Comparison of ENCODE assay signal across 8 cellular contexts in the genomic region with DNA sequence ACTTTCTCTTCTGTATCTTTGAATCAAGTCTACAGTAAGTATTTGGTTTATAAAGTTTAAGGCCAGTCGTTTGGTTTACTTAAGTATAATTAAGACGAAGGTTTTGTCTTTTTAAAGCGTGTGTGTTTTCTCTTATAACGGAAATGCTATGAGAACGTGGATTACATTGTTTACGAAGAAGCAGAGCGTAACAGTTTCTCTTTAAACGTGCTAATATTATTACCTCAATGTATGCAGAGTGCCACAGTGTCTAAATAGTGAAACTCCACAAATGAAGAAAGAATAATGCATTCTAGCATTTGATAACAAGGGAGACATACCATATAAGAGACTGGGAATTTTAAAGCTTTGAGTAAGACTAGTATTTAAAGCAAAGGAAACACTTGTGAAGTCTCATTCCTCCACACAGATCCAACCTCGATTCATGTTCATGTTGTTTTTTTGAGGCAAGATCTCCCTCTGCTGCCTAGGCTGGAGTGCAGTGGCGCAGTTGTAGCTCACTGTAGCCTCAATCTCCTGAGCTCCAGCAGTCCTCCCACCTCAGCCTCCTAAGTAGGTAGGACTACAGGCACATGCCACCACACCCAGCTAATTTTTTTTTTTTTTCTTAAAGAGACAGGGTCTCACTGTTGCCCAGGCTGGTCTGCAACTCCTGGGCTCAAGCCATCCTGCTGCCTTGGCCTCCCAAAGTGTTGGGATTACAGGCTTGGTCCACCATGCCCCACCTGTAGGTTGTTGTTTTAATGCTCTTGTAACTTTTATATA. TPM values are rescaled to one million over a fixed set of nuclear protein-coding genes. Genes with fewer than 3 reads are reported as not detected.
DNase-seq lines count a peak whose midpoint lies in the region; ATAC-seq, FAIRE-seq and TF ChIP-seq lines count a peak whose summit lies in the region.

No MANE protein-coding gene starts in this region.

- in situ Hi-C loops in SK-MEL-5 (cut with HindIII; ENCODE audit: low pct_unique_long_range_greater_than_20kb, low sequenced_read_pairs) (no loop called here), K562 (cut with MboI) (no loop called here)

- peaks cover 8 to 13% of the 10 kb centered on the region in 2 experiments; a peak in 4 of 5 replicates for H3K4me1 ChIP-seq in K562 (replicated peaks in 1 of 2; ENCODE audit: control insufficient read depth in 2 of 2, insufficient read depth in 2 of 2, low read length in 2 of 2)
- peaks cover 0 to 12% (median 11%) of the 10 kb centered on the region in 4 donors for H3K4me1 ChIP-seq in liver (ENCODE audit: control insufficient read depth in 4 of 4, insufficient read depth in 4 of 4, low read length in 3 of 4)

- WGBS in K562 (ENCODE audit: insufficient coverage, low coverage, missing lambda C conversion rate): 3% methylated on average over 10 of the region's 10 CpGs
- WGBS in liver: 7% methylated on average over 10 of the region's 10 CpGs

- peak; percentile 14 for DNase-seq in AG09309 (ENCODE audit: low read depth)
- DNase-seq in H4 (ENCODE audit: low spot score): peak; percentile 61
- peak; percentile 70 for DNase-seq in SK-MEL-5 (ENCODE audit: low read depth, low spot score)
- DNase-seq in K562 (ENCODE audit: extremely low read depth in 1 of 4, low spot score in 3 of 4): peak in 1 of 4 experiments; percentile 76
- DNase-seq in stimulated activated naive CD8-positive, alpha-beta T cell treated with anti-CD3 and anti-CD28 coated beads, Interleukin-15, Interleukin-2, amounts not matched to agents 100 U/mL and 50 U/mL, for 24 hours: peak; percentile 22

- POLR2A ChIA-PET in K562 (lab: Yijun Ruan, JAX): interaction anchor here (0.6 to 1.3 kb wide), 7 partner anchors 10 to 1075 kb away, joined by 3 to 5 read pairs (median 3); no protein-coding TSS in a partner anchor

- no peak for TF ChIP-seq EP300 in K562 (IDR thresholded peaks at IDR 0.05; ENCODE audit: low read length)

- H3K27ac ChIP-seq in K562 (ENCODE audit: extremely low read depth, low read depth, low read length) (peak overlapping the region; percentile 47; the same call in 2 of the 3 replicates), liver (ENCODE audit: low read depth in 1 of 2, low read length in 2 of 2) (peak overlapping the region; percentile 91 to 93)

- no peaks in the 10 kb centered on the region for H3K27me3 ChIP-seq in K562 (ENCODE audit: control insufficient read depth in 2 of 2, insufficient read depth in 2 of 2, low read length in 2 of 2)
- H3K27me3 ChIP-seq in liver (ENCODE audit: control insufficient read depth in 4 of 4, insufficient read depth in 4 of 4, low read length in 3 of 4): no peaks in the 10 kb centered on the region

- no peak for TF ChIP-seq POLR2A in K562 (conservative IDR thresholded peaks at IDR 0.05)

- H3K4me2 ChIP-seq in K562 (ENCODE audit: insufficient read depth, low read length): peak overlapping the region; percentile 76

- H2AFZ ChIP-seq in K562 (ENCODE audit: low read depth, low read length): no peak overlapping the region

- peaks cover 5% of the 10 kb centered on the region; the same call in 1 of the 2 replicates for H4K20me1 ChIP-seq in K562 (replicated peaks; ENCODE audit: control insufficient read depth, insufficient read depth, low read length)

- peaks cover 70% of the 10 kb centered on the region for H3K79me2 ChIP-seq in K562 (ENCODE audit: control insufficient read depth, insufficient read depth, low read length)

- peak; percentile 31 for TF ChIP-seq CTCF in AG09309 (IDR thresholded peaks at IDR 0.05; ENCODE audit: control insufficient read depth, insufficient read depth, low read depth, low read length, missing control alignments)
- peak; percentile 52 to 66 (median 62) for TF ChIP-seq CTCF in K562 (IDR thresholded peaks at IDR 0.05 in 2 of 3, conservative IDR thresholded peaks at IDR 0.05 in 1 of 3; ENCODE audit: insufficient read depth in 2 of 3, low read depth in 1 of 3, low read length in 3 of 3)
- TF ChIP-seq CTCF in liver (IDR thresholded peaks at IDR 0.05; ENCODE audit: low read depth, low read length, missing input control): peak; percentile 23

- BruUV-seq in K562 (replicated peaks; lab: Mats Ljungman, UMichigan): TSS peak; percentile 74

- ATAC-seq in K562: peak; percentile 55
- no peak for ATAC-seq in stimulated activated naive CD8-positive, alpha-beta T cell treated with anti-CD3 and anti-CD28 coated beads, Interleukin-15, Interleukin-2, amounts not matched to agents 100 U/mL and 50 U/mL, for 24 hours
- ATAC-seq in HG02973 (IDR thresholded peaks at IDR 0.05; ENCODE audit: unreplicated experiment): no peak
- no peak for ATAC-seq in GM21390 (IDR thresholded peaks at IDR 0.05; ENCODE audit: unreplicated experiment)

- FAIRE-seq in K562 (lab: Jason Lieb, UNC): peak; percentile 84

- TF ChIP-seq RAD21 in K562 (CRISPR knock-in tag; conservative IDR thresholded peaks at IDR 0.05 in 1 of 2, IDR thresholded peaks at IDR 0.05 in 1 of 2) (peak; percentile 71 to 77), liver (IDR thresholded peaks at IDR 0.05) (peak; percentile 61 to 73)

- no peaks in the 10 kb centered on the region for H3K9me3 ChIP-seq in K562 (replicated peaks; ENCODE audit: control insufficient read depth, insufficient read depth, low read depth, low read length)
- no peaks in the 10 kb centered on the region for H3K9me3 ChIP-seq in liver (ENCODE audit: control insufficient read depth in 4 of 4, low read length in 3 of 4)

- intact Hi-C loops in K562 (cut with micrococcal nuclease): loop anchor here (1.0 kb wide), 1 partner anchor 109 kb away; no protein-coding TSS in a partner anchor

- H3K36me3 ChIP-seq in K562 (ENCODE audit: control insufficient read depth, insufficient read depth, low read length) (peaks cover 16% of the 10 kb centered on the region; the same call in 2 of the 3 replicates), liver (ENCODE audit: control insufficient read depth in 4 of 4, insufficient read depth in 3 of 4, low read depth in 1 of 4, low read length in 3 of 4) (peaks cover 0 to 1% (median 0%) of the 10 kb centered on the region in 4 donors)

- H3K4me3 ChIP-seq in AG09309 (ENCODE audit: control insufficient read depth, low read depth, low read length): peak overlapping the region; percentile 94
- peak overlapping the region; percentile 61 for H3K4me3 ChIP-seq in K562
- H3K4me3 ChIP-seq in liver (ENCODE audit: low read depth in 1 of 3, low read length in 3 of 3): peak overlapping the region; percentile 85 to 98 (median 95)

- H3K9ac ChIP-seq in K562 (ENCODE audit: insufficient read depth in 1 of 2, low read depth in 2 of 2, low read length in 2 of 2) (peak overlapping the region in 1 of 2 experiments; percentile 63; a peak in 2 of 4 replicates), liver (ENCODE audit: low read depth in 1 of 2, low read length in 2 of 2) (peak overlapping the region; percentile 85 to 98)

- CTCF ChIA-PET in K562 (lab: Yijun Ruan, JAX; ENCODE audit: low intra/inter-chr PET ratio): no interaction called here

- H3K9me1 ChIP-seq in K562 (ENCODE audit: control insufficient read depth, insufficient read depth, low read length): no peaks in the 10 kb centered on the region

RNA-seq across cellular contexts. Expression of gene USP42, which starts 1.6 kb away (rescaled TPM):
- 11.9 and 14.4 TPM in 2 replicates for total RNA-seq in H4 (2014; rRNA removed; shearing (Covaris generic))
- 6.1 TPM in 2 replicates for total RNA-seq in SK-MEL-5 (2014; rRNA removed; shearing (Covaris generic))
- polyA plus RNA-seq in SK-MEL-5 (2015; cell fraction: cytosol; rRNA removed): 10.0 and 15.2 TPM in 2 replicates
- 18.0 and 19.9 TPM in 2 replicates for polyA plus RNA-seq in SK-MEL-5 (2015; cell fraction: nucleus; rRNA removed)
- 26.4 and 32.0 TPM in 2 replicates for total RNA-seq in K562 (2011; cell fraction: chromatin; rRNA removed; ENCODE audit: low replicate concordance)
- 12.8 and 13.8 TPM in 2 replicates for total RNA-seq in K562 (2011; cell fraction: nucleolus; rRNA removed)
- total RNA-seq in K562 (2011; cell fraction: nucleoplasm; rRNA removed): 19.7 and 25.3 TPM in 2 replicates
- total RNA-seq in K562 (2014; rRNA removed) (5.4 and 8.2 TPM in 2 replicates), K562 (2014; rRNA removed; fragmentation: Illumina TruSeq; extraction: Trizol) (7.4 and 8.2 TPM in 2 replicates), K562 (2015; rRNA removed; fragmentation: Illumina TruSeq; extraction: Trizol) (6.6 and 7.0 TPM in 2 replicates), K562 (2021) (15.3 and 16.1 TPM in 2 replicates), liver (1 to 10 TPM; 2.7 to 4.0 TPM)
- polyA plus RNA-seq in K562 (2011; rRNA removed) (4.8 and 6.3 TPM in 2 replicates), K562 (2014; fragmentation: Illumina TruSeq; extraction: Trizol) (11.2 and 12.7 TPM in 2 replicates), K562 (2014; fragmentation: Nextera tagmentation; extraction: Ambion mirVana) (1 to 10 TPM; 2.1 to 4.1 TPM), K562 (2014; rRNA removed) (6.0 and 7.2 TPM in 2 replicates), liver (1 to 10 TPM; 1.6 to 2.2 TPM)
- polyA plus RNA-seq in K562 (2011; cell fraction: cytosol; rRNA removed): 3.6 and 3.9 TPM in 2 replicates
- polyA plus RNA-seq in K562 (2011; cell fraction: nucleus; rRNA removed): 10.5 and 13.4 TPM in 2 replicates
- 7.5 and 8.2 TPM in 2 replicates for polyA plus RNA-seq in K562 (2012)
- polyA minus RNA-seq in K562 (2011; rRNA and poly(A)+ RNA removed): 7.5 and 9.2 TPM in 2 replicates
- polyA minus RNA-seq in K562 (2011; cell fraction: cytosol; rRNA and poly(A)+ RNA removed): 7.7 and 9.3 TPM in 2 replicates
- polyA minus RNA-seq in K562 (2011; cell fraction: nucleus; rRNA and poly(A)+ RNA removed): 4.6 and 5.9 TPM in 2 replicates

RNA-seq across cellular contexts. Expression of gene EIF2AK1, which starts 47.3 kb away (rescaled TPM):
- total RNA-seq in H4 (2014; rRNA removed; shearing (Covaris generic)): 279 and 301 TPM in 2 replicates
- total RNA-seq in SK-MEL-5 (2014; rRNA removed; shearing (Covaris generic)): 111 and 125 TPM in 2 replicates
- polyA plus RNA-seq in SK-MEL-5 (2015; cell fraction: cytosol; rRNA removed): 317 and 372 TPM in 2 replicates
- 142 and 169 TPM in 2 replicates for polyA plus RNA-seq in SK-MEL-5 (2015; cell fraction: nucleus; rRNA removed)
- total RNA-seq in K562 (2011; cell fraction: chromatin; rRNA removed; ENCODE audit: low replicate concordance): 242 and 302 TPM in 2 replicates
- total RNA-seq in K562 (2011; cell fraction: nucleolus; rRNA removed): 102 and 107 TPM in 2 replicates
- 134 and 136 TPM in 2 replicates for total RNA-seq in K562 (2011; cell fraction: nucleoplasm; rRNA removed)
- 213 and 429 TPM in 2 replicates for total RNA-seq in K562 (2014; rRNA removed)
- 53.4 and 63.1 TPM in 2 replicates for total RNA-seq in K562 (2014; rRNA removed; fragmentation: Illumina TruSeq; extraction: Trizol)
- 39.1 and 42.2 TPM in 2 replicates for total RNA-seq in K562 (2015; rRNA removed; fragmentation: Illumina TruSeq; extraction: Trizol)
- 148 and 160 TPM in 2 replicates for total RNA-seq in K562 (2021)
- polyA plus RNA-seq in K562 (2011; rRNA removed): 145 and 147 TPM in 2 replicates
- 125 and 126 TPM in 2 replicates for polyA plus RNA-seq in K562 (2011; cell fraction: cytosol; rRNA removed)
- 165 and 175 TPM in 2 replicates for polyA plus RNA-seq in K562 (2011; cell fraction: nucleus; rRNA removed)
- polyA plus RNA-seq in K562 (2012): 87.1 and 139 TPM in 2 replicates
- polyA plus RNA-seq in K562 (2014; fragmentation: Illumina TruSeq; extraction: Trizol): 125 and 149 TPM in 2 replicates
- polyA plus RNA-seq in K562 (2014; fragmentation: Nextera tagmentation; extraction: Ambion mirVana): 10 to 100 TPM; 28.8 to 42.3 TPM
- polyA plus RNA-seq in K562 (2014; rRNA removed): 142 and 180 TPM in 2 replicates
- 165 and 204 TPM in 2 replicates for polyA minus RNA-seq in K562 (2011; rRNA and poly(A)+ RNA removed)
- polyA minus RNA-seq in K562 (2011; cell fraction: cytosol; rRNA and poly(A)+ RNA removed): 74.7 and 86.0 TPM in 2 replicates
- 75.7 and 122 TPM in 2 replicates for polyA minus RNA-seq in K562 (2011; cell fraction: nucleus; rRNA and poly(A)+ RNA removed)
- 100 to 1,000 TPM; 119 to 356 TPM for total RNA-seq in liver
- polyA plus RNA-seq in liver: 10 to 100 TPM; 33.7 to 46.9 TPM
